19 cellular contexts compared by ENCODE assay signal in the genomic region with DNA sequence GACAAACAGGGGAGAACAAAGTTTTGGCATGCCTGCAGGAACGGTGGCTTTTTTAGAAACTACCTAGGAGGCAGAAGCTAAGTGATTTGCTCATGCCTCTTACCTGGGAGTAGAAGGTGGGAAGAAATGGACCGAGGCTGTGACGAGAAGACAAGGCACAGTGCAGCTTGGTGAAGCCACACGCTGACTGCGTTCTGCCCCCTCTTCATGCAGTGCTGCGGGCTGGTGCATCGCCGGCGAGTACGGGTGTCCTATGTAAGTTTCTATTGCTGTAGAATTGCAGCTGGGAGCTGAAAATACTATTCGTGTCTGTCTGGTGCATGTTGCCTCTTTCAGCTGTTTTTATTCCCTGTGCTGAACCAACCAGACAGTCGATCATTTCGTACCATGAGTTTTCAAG.
A peak's percentile ranks its signal among the peaks of the same experiment; 100 is the strongest.
DNase-seq lines count a peak whose midpoint lies in the region; ATAC-seq lines count a peak whose summit lies in the region.
"Had no signal": no experiment of that assay in that cellular context is flagged by ENCODE, and none has a peak within 500 bp of the region (broad histone marks: within the 10 kb centered on the region; RNA-seq: fewer than 3 reads in every experiment).

No MANE protein-coding gene starts in this region.

- H3K9ac ChIP-seq in mesendoderm (ENCODE audit: low read length): no peak overlapping the region

- H2BK5ac ChIP-seq in mesendoderm (ENCODE audit: low read length): no peak overlapping the region

- H4K5ac ChIP-seq in mesendoderm (ENCODE audit: low read length): no peak overlapping the region

- H3K79me1 ChIP-seq in mesendoderm (ENCODE audit: low read length): no peaks in the 10 kb centered on the region

- H3K27me3 ChIP-seq in mesendoderm (ENCODE audit: insufficient read depth, low read length, poor library complexity): no peaks in the 10 kb centered on the region
- H3K27me3 ChIP-seq: colonic mucosa, SJCRH30 had no signal

- peak overlapping the region; percentile 60 for H3K56ac ChIP-seq in mesendoderm (ENCODE audit: low read length)

- H3K23ac ChIP-seq in mesendoderm (ENCODE audit: low read length): no peak overlapping the region

- no peak overlapping the region for H2AK5ac ChIP-seq in mesendoderm (ENCODE audit: low read length)

- H2BK120ac ChIP-seq in mesendoderm (ENCODE audit: low read depth, low read length): no peak overlapping the region

- intact Hi-C loops in head of caudate nucleus (cut with DNase I): no loop called here

- peaks cover 4% of the 10 kb centered on the region for H3K4me1 ChIP-seq in mesendoderm (ENCODE audit: control insufficient read depth, low read depth, low read length)
- H3K4me1 ChIP-seq: BE2C, colonic mucosa, SJCRH30 had no signal

- H3K4ac ChIP-seq in mesendoderm (ENCODE audit: low read depth, low read length): no peak overlapping the region

- ATAC-seq in GM19324 (IDR thresholded peaks at IDR 0.05; ENCODE audit: low FRiP score, unreplicated experiment) (no peak), GM21529 (IDR thresholded peaks at IDR 0.05; ENCODE audit: unreplicated experiment) (no peak)
- ATAC-seq: activated T-helper 17 cell treated with anti-CD3 and anti-CD28 coated beads, Interleukin-2, amount 50 U/mL, for 72 hours; PC-3 had no signal

- no peaks in the 10 kb centered on the region for H3K79me2 ChIP-seq in mesendoderm (ENCODE audit: control insufficient read depth, insufficient read depth, low read length)

- DNase-seq in NCI-H82 (lab: John Stamatoyannopoulos, UW) (peak; percentile 12), NCI-H82 treated with DMSO at 0.1 percent for 48 hours (lab: John Stamatoyannopoulos, UW; ENCODE audit: unreplicated experiment) (no peak), head of caudate nucleus (peak in 31 of 42 donors; percentile 8 to 66 (median 36)), mesendoderm (no peak), superior temporal gyrus (ENCODE audit: extremely low spot score) (peak; percentile 25), pons (ENCODE audit: low spot score) (no peak)
- DNase-seq: 8988T; activated CD4-positive, alpha-beta T cell treated with anti-CD3 and anti-CD28 coated beads, Interleukin-2, amount 10 ng/mL, durations not matched to agents 24 days and 14 days; BE2C; colonic mucosa; midbrain; NCI-H1436; NCI-H2171 treated with DMSO at 0.1 percent for 48 hours; NCI-H774; PC-3; SJCRH30 had no signal

- H3K36me3 ChIP-seq in mesendoderm (ENCODE audit: control insufficient read depth, insufficient read depth, low read length): no peaks in the 10 kb centered on the region
- H3K36me3 ChIP-seq: BE2C, colonic mucosa, SJCRH30 had no signal

- no peak overlapping the region for H3K27ac ChIP-seq in mesendoderm (ENCODE audit: low read depth, low read length)
- H3K27ac ChIP-seq: colonic mucosa, SJCRH30 had no signal

- WGBS in mesendoderm (ENCODE audit: extremely low coverage, insufficient coverage, low lambda C conversion rate): no CpG with 5 or more reads among the region's 13 CpGs

- H3K4me3 ChIP-seq in mesendoderm (ENCODE audit: low read length): no peak overlapping the region
- H3K4me3 ChIP-seq: colonic mucosa, SJCRH30 had no signal

- no peak overlapping the region for H3K18ac ChIP-seq in mesendoderm (ENCODE audit: low read length)

- no peak overlapping the region for H2BK15ac ChIP-seq in mesendoderm (replicated peaks; ENCODE audit: low read depth)

- H3K4me2 ChIP-seq in mesendoderm (ENCODE audit: low read length): no peak overlapping the region

- H4K8ac ChIP-seq in mesendoderm (ENCODE audit: low read depth, low read length): no peak overlapping the region

Comparison
In these comparisons a context has a peak if more than half of its experiments do, and no peak if none do; other contexts are left out.
1. DNase-seq: peak in NCI-H82 (single experiment), head of caudate nucleus (31 of 42) and superior temporal gyrus (single experiment); none in NCI-H82 treated with DMSO at 0.1 percent for 48 hours (single experiment), mesendoderm (single experiment) and pons (single experiment).